8 cellular contexts compared by ENCODE assay signal in the genomic region with DNA sequence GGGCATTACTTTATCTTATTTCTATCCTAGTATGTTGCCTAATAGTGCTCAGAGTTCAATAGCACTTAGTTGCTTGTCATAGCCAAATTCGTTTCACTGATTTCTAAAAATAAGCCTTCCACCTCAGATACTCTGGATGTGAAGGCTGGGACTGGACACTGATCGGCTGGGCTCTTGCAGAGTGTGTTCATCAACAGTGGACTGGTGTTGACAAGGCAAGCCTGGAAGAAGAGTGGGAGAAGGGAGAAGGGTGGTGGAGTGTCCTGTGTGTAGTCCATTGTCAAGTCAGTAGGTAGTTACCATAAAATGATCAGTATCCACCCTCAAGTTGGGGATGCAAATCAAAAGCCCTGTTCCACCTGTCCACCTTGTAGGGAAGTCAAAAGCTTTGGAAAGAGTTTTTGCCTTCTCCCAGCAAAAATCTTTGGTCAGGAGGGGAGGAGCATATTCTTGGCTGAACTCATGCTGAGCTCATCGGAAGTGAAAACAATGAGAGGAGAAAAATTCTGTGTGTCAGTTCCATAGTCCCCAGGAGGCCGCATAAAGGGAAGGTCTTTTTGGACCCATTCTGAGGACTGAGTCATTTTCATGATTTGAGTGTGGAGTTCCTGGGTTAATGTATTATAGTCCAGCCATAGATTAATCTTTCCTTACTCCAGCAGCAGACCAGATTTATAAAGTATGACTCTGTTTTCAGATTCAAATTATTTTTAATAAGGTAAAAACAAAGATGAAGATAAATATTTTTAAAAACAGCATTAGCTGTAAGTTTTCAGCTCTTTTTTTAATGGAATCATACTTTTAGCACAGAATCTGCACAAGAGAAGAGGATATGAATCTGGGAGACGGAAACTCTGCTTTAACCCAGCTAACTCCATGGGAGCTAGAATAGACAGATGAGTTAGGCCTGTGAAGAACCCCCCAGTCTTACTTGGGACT.
DNase-seq lines count a peak whose midpoint lies in the region; ATAC-seq lines count a peak whose summit lies in the region.

No MANE protein-coding gene starts in this region.

- 38 to 42% (median 38%) methylated on average over 5 of the region's 5 CpGs for WGBS in adipose tissue, 3 donors

- intact Hi-C loops in activated CD4-positive, alpha-beta T cell treated with anti-CD3 and anti-CD28 coated beads, Interleukin-2, amount 10 ng/mL, durations not matched to agents 24 days and 14 days (cut with micrococcal nuclease) = no loop called here
- intact Hi-C loops in left cardiac atrium (cut with DNase I) = no loop called here

- peaks cover 41% of the 10 kb centered on the region for H3K36me3 Mint-ChIP-seq in activated CD4-positive, alpha-beta T cell treated with anti-CD3 and anti-CD28 coated beads, Interleukin-2, amount 10 ng/mL, durations not matched to agents 24 days and 14 days (ENCODE audit: low read depth)

- ATAC-seq in left cardiac atrium = peak; percentile 80 to 90

- no peak overlapping the region for H3K4me3 Mint-ChIP-seq in activated CD4-positive, alpha-beta T cell treated with anti-CD3 and anti-CD28 coated beads, Interleukin-2, amount 10 ng/mL, durations not matched to agents 24 days and 14 days

- peaks cover 48% of the 10 kb centered on the region for H3K4me1 Mint-ChIP-seq in activated CD4-positive, alpha-beta T cell treated with anti-CD3 and anti-CD28 coated beads, Interleukin-2, amount 10 ng/mL, durations not matched to agents 24 days and 14 days

- H3K9me3 Mint-ChIP-seq in activated CD4-positive, alpha-beta T cell treated with anti-CD3 and anti-CD28 coated beads, Interleukin-2, amount 10 ng/mL, durations not matched to agents 24 days and 14 days = no peaks in the 10 kb centered on the region

- DNase-seq in activated CD4-positive, alpha-beta T cell treated with anti-CD3 and anti-CD28 coated beads, Interleukin-2, amount 10 ng/mL, durations not matched to agents 24 days and 14 days = no peak
- no peak for DNase-seq in activated CD4-positive, alpha-beta T cell treated with anti-CD3 and anti-CD28 coated beads for 4 hours
- DNase-seq in left cardiac atrium (no peak), retina (peak; percentile 57), DMS 273 treated with DMSO at 0.1 percent for 48 hours (lab: John Stamatoyannopoulos, UW) (no peak), MV-4-11 (lab: John Stamatoyannopoulos, UW) (no peak), NCI-H187 treated with DMSO at 0.1 percent for 48 hours (lab: John Stamatoyannopoulos, UW) (no peak)

- no peaks in the 10 kb centered on the region for H3K27me3 Mint-ChIP-seq in activated CD4-positive, alpha-beta T cell treated with anti-CD3 and anti-CD28 coated beads, Interleukin-2, amount 10 ng/mL, durations not matched to agents 24 days and 14 days

- H3K27ac Mint-ChIP-seq in activated CD4-positive, alpha-beta T cell treated with anti-CD3 and anti-CD28 coated beads, Interleukin-2, amount 10 ng/mL, durations not matched to agents 24 days and 14 days = peak overlapping the region; percentile 38

- H3K27ac ChIP-seq in adipose tissue (ENCODE audit: low read depth, low read length) = peak overlapping the region; percentile 60
